Comparison of ENCODE assay signal across 26 cellular contexts in the genomic region with DNA sequence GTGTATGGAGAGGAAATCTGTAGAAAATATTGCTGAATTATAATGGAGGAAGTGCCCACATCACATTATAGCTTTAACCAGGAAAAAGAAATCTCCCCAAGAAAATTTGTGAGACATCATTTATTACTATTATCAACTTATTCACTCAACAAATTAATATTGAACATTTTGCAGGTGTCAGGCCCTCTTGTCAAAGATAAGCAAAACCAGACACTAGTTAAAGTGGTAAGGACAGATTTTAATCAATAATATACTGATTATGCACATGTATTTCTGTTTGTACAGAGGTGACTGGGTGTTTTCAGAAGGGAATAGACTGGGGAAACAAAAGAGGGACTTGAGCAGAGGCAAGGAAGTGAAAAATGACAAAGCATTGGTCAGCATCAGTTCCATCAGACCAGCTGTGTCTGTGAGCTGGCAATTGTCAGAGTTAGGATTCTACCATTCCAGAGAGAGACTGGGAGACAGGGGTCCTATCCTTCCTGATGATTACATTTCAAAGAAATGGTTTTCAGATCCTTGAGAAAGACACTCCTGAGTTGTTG.
"Had no signal": no experiment of that assay in that cellular context is flagged by ENCODE, and none has a peak within 500 bp of the region (broad histone marks: within the 10 kb centered on the region; RNA-seq: fewer than 3 reads in every experiment).

No MANE protein-coding gene starts in this region.

- H3K27me3 Mint-ChIP-seq: activated T-helper 17 cell treated with anti-CD3 and anti-CD28 coated beads, Interleukin-2, amount 50 U/mL, for 72 hours; memory B cell; naive B cell; stimulated activated naive CD8-positive, alpha-beta T cell treated with anti-CD3 and anti-CD28 coated beads, Interleukin-15, Interleukin-2, amounts not matched to agents 100 ng/mL and 50 ng/mL, for 24 hours had no signal

- DNase-seq: activated CD4-positive, alpha-beta T cell treated with anti-CD3 and anti-CD28 coated beads for 1 hour; activated CD4-positive, alpha-beta T cell treated with anti-CD3 and anti-CD28 coated beads, Interleukin-2, amount 50 U/mL, for 1 hour; activated CD8-positive, alpha-beta T cell treated with anti-CD3 and anti-CD28 coated beads, Interleukin-2, amount 10 ng/mL, durations not matched to agents 7 days and 5 days; activated T-cell treated with anti-CD3 and anti-CD28 coated beads, Interleukin-2, amount 50 U/mL, for 1 hour; brain microvascular endothelial cell; central memory CD4-positive, alpha-beta T cell; effector memory CD4-positive, alpha-beta T cell; head of caudate nucleus; islet precursor cell; left colon; naive B cell; ovary; right cardiac atrium; stimulated activated CD4-positive, alpha-beta T cell treated with anti-CD3 and anti-CD28 coated beads, Interleukin-1b, Interleukin-23, amount 100 ng/mL, for 48 hours; substantia nigra; T-helper 1 cell; thyroid gland had no signal

- H3K4me3 Mint-ChIP-seq: activated CD8-positive, alpha-beta T cell treated with anti-CD3 and anti-CD28 coated beads, Interleukin-2, amount 10 ng/mL, durations not matched to agents 7 days and 5 days; activated T-helper 17 cell treated with anti-CD3 and anti-CD28 coated beads, Interleukin-2, amount 50 U/mL, for 72 hours; memory B cell; naive B cell; stimulated activated naive CD8-positive, alpha-beta T cell treated with anti-CD3 and anti-CD28 coated beads, Interleukin-15, Interleukin-2, amounts not matched to agents 100 ng/mL and 50 ng/mL, for 24 hours had no signal

- H3K9me3 ChIP-seq: ascending aorta, esophagus muscularis mucosa, gastroesophageal sphincter, neutrophil, ovary, prostate gland, thyroid gland had no signal

- ATAC-seq: activated CD8-positive, alpha-beta T cell treated with anti-CD3 and anti-CD28 coated beads, Interleukin-2, amount 10 ng/mL, durations not matched to agents 7 days and 5 days; activated naive CD4-positive, alpha-beta T cell treated with anti-CD3 and anti-CD28 coated beads, Interleukin-2, amount 50 U/mL, for 72 hours; activated T-helper 17 cell treated with anti-CD3 and anti-CD28 coated beads, Interleukin-2, amount 50 U/mL, for 72 hours; gastroesophageal sphincter; right cardiac atrium had no signal

- H3K27me3 ChIP-seq: ascending aorta, brain microvascular endothelial cell, esophagus muscularis mucosa, gastroesophageal sphincter, neutrophil, ovary, thyroid gland had no signal

- H3K4me1 ChIP-seq: ascending aorta, esophagus muscularis mucosa, gastroesophageal sphincter, prostate gland, thyroid gland had no signal

- H3K4me1 Mint-ChIP-seq: memory B cell had no signal

- H3K27ac Mint-ChIP-seq: activated CD8-positive, alpha-beta T cell treated with anti-CD3 and anti-CD28 coated beads, Interleukin-2, amount 10 ng/mL, durations not matched to agents 7 days and 5 days; activated T-helper 17 cell treated with anti-CD3 and anti-CD28 coated beads, Interleukin-2, amount 50 U/mL, for 72 hours; memory B cell; stimulated activated naive CD8-positive, alpha-beta T cell treated with anti-CD3 and anti-CD28 coated beads, Interleukin-15, Interleukin-2, amounts not matched to agents 100 ng/mL and 50 ng/mL, for 24 hours had no signal

- H3K27ac ChIP-seq: ascending aorta, brain microvascular endothelial cell, esophagus muscularis mucosa, gastroesophageal sphincter, neutrophil, ovary, prostate gland, thyroid gland had no signal

- H3K36me3 ChIP-seq: brain microvascular endothelial cell, ovary, prostate gland had no signal

- H3K4me3 ChIP-seq: ascending aorta, esophagus muscularis mucosa, gastroesophageal sphincter, ovary, prostate gland, thyroid gland had no signal

- H3K9me3 Mint-ChIP-seq: activated naive CD4-positive, alpha-beta T cell treated with anti-CD3 and anti-CD28 coated beads, Interleukin-2, amount 50 U/mL, for 72 hours; activated T-helper 17 cell treated with anti-CD3 and anti-CD28 coated beads, Interleukin-2, amount 50 U/mL, for 72 hours; memory B cell; naive B cell; stimulated activated naive CD8-positive, alpha-beta T cell treated with anti-CD3 and anti-CD28 coated beads, Interleukin-15, Interleukin-2, amounts not matched to agents 100 ng/mL and 50 ng/mL, for 24 hours had no signal
